Comparison of ENCODE assay signal across 8 cellular contexts in the genomic region with DNA sequence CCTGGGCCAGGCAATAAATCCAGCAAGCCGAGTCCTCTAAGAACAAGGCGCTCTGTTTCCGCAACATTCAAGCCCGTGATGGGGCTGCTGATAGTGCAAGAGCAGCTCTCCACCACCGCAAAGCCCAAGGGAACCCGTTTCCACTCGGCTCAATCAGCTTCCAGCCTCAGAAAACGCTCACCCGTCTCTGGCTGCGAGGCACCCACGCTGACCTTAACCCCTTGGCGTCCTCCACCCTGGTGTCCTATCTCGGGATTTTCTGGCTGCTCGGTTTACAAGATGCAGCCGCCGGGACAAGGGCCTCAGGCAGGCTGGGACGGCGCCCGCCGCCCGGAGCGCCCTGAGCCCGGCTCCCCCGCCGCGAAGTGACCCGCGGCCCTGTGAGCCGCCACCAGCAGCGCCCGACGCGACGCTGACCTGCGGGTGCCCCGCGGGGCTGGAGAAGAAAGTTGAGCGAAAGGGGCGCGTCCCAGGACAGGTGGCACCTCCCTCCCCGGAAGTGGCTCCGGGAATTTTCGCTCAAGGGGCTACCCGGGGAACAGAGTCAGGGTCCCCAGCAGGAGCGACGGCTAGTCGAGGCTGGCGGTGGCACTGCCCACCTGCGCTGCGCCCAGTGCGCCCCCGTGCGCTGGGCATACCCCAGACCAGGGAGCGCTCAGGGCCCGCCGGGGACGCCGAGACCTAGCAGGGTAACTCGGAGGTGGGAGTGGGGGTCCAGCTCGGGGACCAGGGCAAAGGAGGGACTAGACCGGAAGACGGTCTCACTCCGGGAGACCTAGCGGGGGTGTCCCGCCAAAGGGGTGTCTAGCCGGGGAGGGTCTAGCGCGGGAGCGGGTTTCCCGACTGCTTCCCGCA. TPM values are rescaled to one million over a fixed set of nuclear protein-coding genes. Genes with fewer than 3 reads are reported as not detected.
DNase-seq lines count a peak whose midpoint lies in the region; ATAC-seq, FAIRE-seq and TF ChIP-seq lines count a peak whose summit lies in the region.

No MANE protein-coding gene starts in this region.

- H3K4me3 ChIP-seq in OCI-LY7 (ENCODE audit: low read depth, low read length, poor library complexity, severe bottlenecking) (peak overlapping the region; percentile 98), GM12878 (peak overlapping the region; percentile 65), iPS DF 6.9 (ENCODE audit: low read length) (peak overlapping the region; percentile 76; the same call in 1 of the 2 replicates)

- SMC1A ChIA-PET in GM12878 (lab: Charles Lee; ENCODE audit: uncharacterized antibody, unreplicated experiment), result interaction anchor here (0.9 to 1.8 kb wide), 8 partner anchors 9 to 90 kb away, joined by 3 to 8 read pairs (median 4); no protein-coding TSS in a partner anchor

- no peak for TF ChIP-seq RAD21 in GM12878 (IDR thresholded peaks at IDR 0.05; ENCODE audit: insufficient read depth, low read depth, low read length)

- peaks cover 3 to 16% of the 10 kb centered on the region in 2 experiments for H3K27me3 ChIP-seq in GM12878 (replicated peaks in 1 of 2; ENCODE audit: control insufficient read depth in 2 of 2, insufficient read depth in 2 of 2, low read length in 1 of 2)
- peaks cover 4% of the 10 kb centered on the region; the same call in 1 of the 2 replicates for H3K27me3 ChIP-seq in iPS DF 6.9 (ENCODE audit: control insufficient read depth, insufficient read depth, low read length)

- H3K4me1 ChIP-seq in OCI-LY7 (ENCODE audit: insufficient read depth, low read length, poor library complexity, severe bottlenecking) (peaks cover 58% of the 10 kb centered on the region), GM12878 (ENCODE audit: control insufficient read depth, insufficient read depth, low read length) (no peaks in the 10 kb centered on the region), iPS DF 6.9 (ENCODE audit: control insufficient read depth, insufficient read depth, low read length) (no peaks in the 10 kb centered on the region)

- H3K9me3 ChIP-seq in OCI-LY7 (ENCODE audit: low read length), result no peaks in the 10 kb centered on the region
- no peaks in the 10 kb centered on the region for H3K9me3 ChIP-seq in GM12878 (replicated peaks; ENCODE audit: control insufficient read depth, insufficient read depth, low read length)
- H3K9me3 ChIP-seq in iPS DF 6.9 (ENCODE audit: control insufficient read depth, insufficient read depth, low read length), result no peaks in the 10 kb centered on the region

- CTCF ChIA-PET in OCI-LY7 (lab: Charles Lee; ENCODE audit: unreplicated experiment) (interaction anchor here (0.6 to 1.3 kb wide), 7 partner anchors 8 to 93 kb away, joined by 3 to 5 read pairs (median 3); no protein-coding TSS in a partner anchor), GM12878 (lab: Yijun Ruan, JAX) (interaction anchor here (0.8 to 3.9 kb wide), 11 partner anchors 9 to 82 kb away, joined by 3 to 22 read pairs (median 4); no protein-coding TSS in a partner anchor)

- peak overlapping the region; percentile 88 for H2AFZ ChIP-seq in OCI-LY7 (ENCODE audit: low read length)
- peak overlapping the region; percentile 68 for H2AFZ ChIP-seq in GM12878 (ENCODE audit: control insufficient read depth, low read depth, low read length)

- H3K36me3 ChIP-seq in OCI-LY7 (ENCODE audit: insufficient read depth, low read length) (peaks cover 19% of the 10 kb centered on the region), GM12878 (ENCODE audit: control insufficient read depth in 2 of 2, insufficient read depth in 2 of 2, low read length in 1 of 2) (no peaks in the 10 kb centered on the region), iPS DF 6.9 (ENCODE audit: control insufficient read depth, insufficient read depth, low read length) (no peaks in the 10 kb centered on the region)

- no peak for TF ChIP-seq EP300 in GM12878 (IDR thresholded peaks at IDR 0.05; ENCODE audit: borderline replicate concordance in 1 of 2, control insufficient read depth in 1 of 2, low read depth in 2 of 2, low read length in 2 of 2)

- RAD21 ChIA-PET in GM12878 (lab: Charles Lee; ENCODE audit: unreplicated experiment), result interaction anchor here (0.6 to 1.6 kb wide), 7 partner anchors 12 to 91 kb away, joined by 3 to 6 read pairs (median 3); no protein-coding TSS in a partner anchor

- POLR2A ChIA-PET in OCI-LY7 (lab: Charles Lee) (interaction anchor here (0.5 to 1.6 kb wide), 13 partner anchors 10 to 83 kb away, joined by 3 to 8 read pairs (median 3); no protein-coding TSS in a partner anchor), GM12878 (lab: Charles Lee) (interaction anchor here (0.7 kb wide), 1 partner anchor 9 kb away, joined by 3 read pairs; no protein-coding TSS in a partner anchor)

- in situ Hi-C loops in GM13976 (cut with MboI; ENCODE audit: low sequenced_read_pairs, unreplicated experiment), result no loop called here
- in situ Hi-C loops in GM12878 (cut with MboI), result no loop called here

- FAIRE-seq in GM12878 (lab: Jason Lieb, UNC) (no peak), RCC 7860 (lab: Jason Lieb, UNC) (no peak)

- no peak for TF ChIP-seq POLR2A in GM12878 (IDR thresholded peaks at IDR 0.05; ENCODE audit: low read depth, low read length)

- peak overlapping the region; percentile 95 for H3K4me2 ChIP-seq in OCI-LY7 (ENCODE audit: low read length)
- H3K4me2 ChIP-seq in GM12878 (ENCODE audit: control insufficient read depth, insufficient read depth), result peak overlapping the region; percentile 99

- peak; percentile 5 for TF ChIP-seq CTCF in GM13976 (IDR thresholded peaks at IDR 0.05; ENCODE audit: borderline replicate concordance, control extremely low read depth, extremely low read depth, insufficient read depth, missing control alignments)
- TF ChIP-seq CTCF in OCI-LY7 (conservative IDR thresholded peaks at IDR 0.05; ENCODE audit: low read length), result peak; percentile 53; the same call in 1 of the 2 replicates
- TF ChIP-seq CTCF in GM12878 (IDR thresholded peaks at IDR 0.05 in 2 of 3, conservative IDR thresholded peaks at IDR 0.05 in 1 of 3; ENCODE audit: control insufficient read depth in 2 of 3, extremely low read depth in 1 of 3, insufficient read depth in 1 of 3, low read depth in 3 of 3, low read length in 3 of 3), result peak in 2 of 3 experiments; percentile 11 to 28; a peak in 2 of 6 replicates

- BruUV-seq in OCI-LY7 (replicated peaks; lab: Mats Ljungman, UMichigan) (no TSS peak), GM12878 (replicated peaks; lab: Mats Ljungman, UMichigan) (no TSS peak)

- H3K27ac ChIP-seq in OCI-LY7 (ENCODE audit: low read depth, low read length, poor library complexity, severe bottlenecking) (peak overlapping the region; percentile 48), GM12878 (ENCODE audit: control insufficient read depth, insufficient read depth) (no peak overlapping the region), iPS DF 6.9 (ENCODE audit: low read length) (no peak overlapping the region)

- no peaks in the 10 kb centered on the region for H3K9me2 ChIP-seq in OCI-LY7 (ENCODE audit: insufficient read depth, low read length)

- H4K20me1 ChIP-seq in OCI-LY7 (ENCODE audit: insufficient read depth, low read length) (no peaks in the 10 kb centered on the region), GM12878 (ENCODE audit: control insufficient read depth, insufficient read depth) (no peaks in the 10 kb centered on the region; the same call in 1 of the 2 replicates)

- intact Hi-C loops in OCI-LY7 (cut with micrococcal nuclease; ENCODE audit: unreplicated experiment), result loop anchor here (1.0 to 10.0 kb wide), 6 partner anchors 62 to 396 kb away; a partner anchor contains a TSS
- intact Hi-C loops in GM12878 (cut with micrococcal nuclease; ENCODE audit: unreplicated experiment), result loop anchor here (5.0 to 10.0 kb wide), 2 partner anchors 81 to 274 kb away; a partner anchor contains a TSS

- H3K79me2 ChIP-seq in OCI-LY7 (ENCODE audit: insufficient read depth, low read depth, low read length) (peaks cover 12% of the 10 kb centered on the region; the same call in 1 of the 2 replicates), GM12878 (ENCODE audit: control insufficient read depth, insufficient read depth, low read length) (no peaks in the 10 kb centered on the region)

- 3% methylated on average over 43 of the region's 71 CpGs for WGBS in GM12878 (ENCODE audit: insufficient coverage, insufficient replicate concordance, low lambda C conversion rate, missing lambda C conversion rate)
- WGBS in iPS DF 6.9 (ENCODE audit: insufficient coverage, insufficient read length), result no CpG with 5 or more reads among the region's 71 CpGs

- DNase-seq in AG20443 (ENCODE audit: low spot score), result peak; percentile 49
- DNase-seq in GM13976 (ENCODE audit: low spot score), result peak; percentile 68
- peak; percentile 84 for DNase-seq in OCI-LY7 (ENCODE audit: low spot score)
- no peak for DNase-seq in GM12878 (ENCODE audit: low read depth, low spot score)
- DNase-seq in iPS DF 6.9 (ENCODE audit: low read depth, low spot score), result no peak
- DNase-seq in renal cortical epithelial cell (ENCODE audit: low read depth), result peak; percentile 42
- no peak for DNase-seq in RCC 7860 (ENCODE audit: low spot score)

- no peak overlapping the region; the same call in 1 of the 2 replicates for H3K9ac ChIP-seq in GM12878 (ENCODE audit: control insufficient read depth, insufficient read depth, low read length)

- ATAC-seq in GM12878, result peak; percentile 77
- ATAC-seq in HG02852 (IDR thresholded peaks at IDR 0.05; ENCODE audit: unreplicated experiment), result no peak

RNA-seq across cellular contexts. Expression of a gene that starts 18.1 kb away (rescaled TPM):
- not detected in 2 replicates for total RNA-seq in OCI-LY7 (2014; rRNA removed; shearing (Covaris generic))
- total RNA-seq in OCI-LY7 (2022), result 0.13 and 0.20 TPM in 2 replicates
- not detected in 2 replicates for total RNA-seq in GM12878 (2013; cell fraction: nucleolus; rRNA removed)
- total RNA-seq in GM12878 (2014; rRNA removed), result 0.34 and 0.82 TPM in 2 replicates
- 0.36 and 0.46 TPM in 2 replicates for total RNA-seq in GM12878 (2014; rRNA removed; fragmentation: Illumina TruSeq; extraction: Trizol)
- total RNA-seq in GM12878 (2021), result 0.29 and 0.38 TPM in 2 replicates
- not detected for polyA plus RNA-seq in GM12878 (2011; ENCODE audit: low read depth)
- polyA plus RNA-seq in GM12878 (2011; rRNA removed), result 0.03 TPM in 1 of 2 replicates, not detected in the other
- 0.02 TPM in 1 of 2 replicates, not detected in the other for polyA plus RNA-seq in GM12878 (2011; cell fraction: cytosol; rRNA removed)
- not detected in 2 replicates for polyA plus RNA-seq in GM12878 (2011; cell fraction: nucleus; rRNA removed)
- not detected in 2 replicates for polyA plus RNA-seq in GM12878 (2012)
- 0.44 and 0.82 TPM in 2 replicates for polyA plus RNA-seq in GM12878 (2014; fragmentation: Illumina TruSeq; extraction: Trizol)
- under 1 TPM; 0.51 to 0.69 TPM for polyA plus RNA-seq in GM12878 (2014; fragmentation: Nextera tagmentation; extraction: Ambion mirVana)
- 0.61 and 0.70 TPM in 2 replicates for polyA plus RNA-seq in GM12878 (2014; rRNA removed)
- under 1 TPM; 0.25 to 0.32 TPM for polyA plus RNA-seq in GM12878 (2016; fragmentation: Nextera tagmentation; extraction: Ambion mirVana)
- not detected in 2 replicates for polyA minus RNA-seq in GM12878 (2011; rRNA and poly(A)+ RNA removed)
- not detected in 2 replicates for polyA minus RNA-seq in GM12878 (2011; cell fraction: cytosol; rRNA and poly(A)+ RNA removed)
- polyA minus RNA-seq in GM12878 (2011; cell fraction: nucleus; rRNA and poly(A)+ RNA removed), result not detected in 2 replicates
- 0.10 TPM in 1 of 2 replicates, not detected in the other for total RNA-seq in renal cortical epithelial cell

Comparison
In these comparisons a context has a peak if more than half of its experiments do, and no peak if none do; other contexts are left out.
1. DNase-seq: peak in AG20443 (single experiment), GM13976 (single experiment), OCI-LY7 (single experiment) and renal cortical epithelial cell (single experiment); none in GM12878 (single experiment), iPS DF 6.9 (single experiment) and RCC 7860 (single experiment).
2. Peak in every context shown above with its lines, with median percentiles within 50 percentile points of each other: CTCF ChIP-seq and H3K4me3 ChIP-seq.